ENCODE assay signal across 8 cellular contexts in genomic region chr11:63866211-63866610, GRCh38. TPM values are rescaled to one million over a fixed set of nuclear protein-coding genes. Genes with fewer than 3 reads are reported as not detected.
DNase-seq lines count a peak whose midpoint lies in the region; ATAC-seq and TF ChIP-seq lines count a peak whose summit lies in the region.

No MANE protein-coding gene starts in this region.

- WGBS in suprapubic skin: 45% methylated on average over 4 of the region's 4 CpGs

- no peak overlapping the region for H3K27ac ChIP-seq in DND-41 (ENCODE audit: low read length)
- H3K27ac ChIP-seq in suprapubic skin: no peak overlapping the region

- peaks cover 67% of the 10 kb centered on the region for H4K20me1 ChIP-seq in DND-41 (ENCODE audit: insufficient read depth, low read length)

- no peak for TF ChIP-seq EP300 in suprapubic skin (IDR thresholded peaks at IDR 0.05)

- H3K4me3 ChIP-seq in DND-41 (ENCODE audit: low read depth in 1 of 2, low read length in 2 of 2) (no peak overlapping the region), suprapubic skin (no peak overlapping the region)

- peaks cover 45% of the 10 kb centered on the region for H3K4me1 Mint-ChIP-seq in mesothelial cell of epicardium

- H3K9me3 ChIP-seq in DND-41 (ENCODE audit: insufficient read depth, low read length, severe bottlenecking) (no peaks in the 10 kb centered on the region), suprapubic skin (no peaks in the 10 kb centered on the region)

- H3K36me3 Mint-ChIP-seq in mesothelial cell of epicardium: peaks cover 1% of the 10 kb centered on the region

- H2AFZ ChIP-seq in DND-41 (ENCODE audit: low read depth, low read length): no peak overlapping the region

- H3K36me3 ChIP-seq in DND-41 (ENCODE audit: insufficient read depth, low read length) (peaks cover 51% of the 10 kb centered on the region), suprapubic skin (no peaks in the 10 kb centered on the region)

- H3K79me2 ChIP-seq in DND-41 (ENCODE audit: insufficient read depth, low read length): peaks cover 93% of the 10 kb centered on the region

- H3K27me3 ChIP-seq in DND-41 (ENCODE audit: insufficient read depth, low read length, poor library complexity) (no peaks in the 10 kb centered on the region), suprapubic skin (no peaks in the 10 kb centered on the region)

- no peaks in the 10 kb centered on the region for H3K27me3 Mint-ChIP-seq in mesothelial cell of epicardium (ENCODE audit: low read depth)

- ATAC-seq in DND-41 (ENCODE audit: insufficient read depth, low read depth): peak; percentile 42; the same call in 1 of the 3 replicates

- TF ChIP-seq CTCF in DND-41 (IDR thresholded peaks at IDR 0.05; ENCODE audit: borderline replicate concordance, extremely low read depth, low read length, poor library complexity, severe bottlenecking) (no peak), mesothelial cell of epicardium (IDR thresholded peaks at IDR 0.05; ENCODE audit: unreplicated experiment) (no peak), suprapubic skin (IDR thresholded peaks at IDR 0.05) (no peak)

- peaks cover 22% of the 10 kb centered on the region for H3K4me1 ChIP-seq in DND-41 (ENCODE audit: insufficient read depth, low read length)
- H3K4me1 ChIP-seq in suprapubic skin: peaks cover 63% of the 10 kb centered on the region

- no peak overlapping the region for H3K4me2 ChIP-seq in DND-41 (ENCODE audit: insufficient read depth, low read length)

- H3K27ac Mint-ChIP-seq in mesothelial cell of epicardium: peak overlapping the region; percentile 4

- H3K9me3 Mint-ChIP-seq in mesothelial cell of epicardium: no peaks in the 10 kb centered on the region

- no peak for TF ChIP-seq POLR2A in suprapubic skin (IDR thresholded peaks at IDR 0.05)

- no peak overlapping the region for H3K4me3 Mint-ChIP-seq in mesothelial cell of epicardium

- peak; percentile 59 for DNase-seq in DND-41
- peak; percentile 26 for DNase-seq in HCEC 1CT
- peak; percentile 10 for DNase-seq in SIG-M5 (lab: John Stamatoyannopoulos, UW)
- DNase-seq in activated naive CD4-positive, alpha-beta T cell (lab: John Stamatoyannopoulos, UW): peak; percentile 10 to 60 (median 26)
- no peak for DNase-seq in mesothelial cell of epicardium (ENCODE audit: low spot score in 2 of 2, unreplicated experiment in 2 of 2)
- peak; percentile 77 to 84 for DNase-seq in suprapubic skin (ENCODE audit: low spot score in 2 of 2)
- no peak for DNase-seq in dedifferentiated amniotic fluid mesenchymal stem cell (ENCODE audit: extremely low spot score)
- DNase-seq in superior temporal gyrus (ENCODE audit: extremely low spot score): no peak

- no peak overlapping the region for H3K9ac ChIP-seq in DND-41 (ENCODE audit: low read depth, low read length)

RNA-seq across cellular contexts. Expression of gene MARK2, which starts 27.3 kb away (rescaled TPM):
- 48.8 to 51.5 TPM (median 51.2 TPM) in 3 replicates for total RNA-seq in mesothelial cell of epicardium
- 10 to 100 TPM; 66.3 to 78.7 (median 71.8) TPM for total RNA-seq in suprapubic skin

RNA-seq across cellular contexts. Expression of gene RCOR2, which starts 50.8 kb away (rescaled TPM):
- 28.6 to 33.7 TPM (median 30.6 TPM) in 3 replicates for total RNA-seq in mesothelial cell of epicardium
- under 1 TPM in 2 of 4 donors, not detected in 2; 0.21 to 0.34 TPM for total RNA-seq in suprapubic skin

RNA-seq across cellular contexts. Expression of gene SPINDOC, which starts 53.0 kb away (rescaled TPM):
- total RNA-seq in mesothelial cell of epicardium: 55.5 to 63.7 TPM (median 60.1 TPM) in 3 replicates
- 1 to 10 TPM; 3.9 to 9.4 (median 6.3) TPM for total RNA-seq in suprapubic skin

Comparison
In these comparisons a context has a peak if more than half of its experiments do, and no peak if none do; other contexts are left out.
1. DNase-seq: peak in DND-41 (single experiment), HCEC 1CT (single experiment), SIG-M5 (single experiment), activated naive CD4-positive, alpha-beta T cell (4 of 4) and suprapubic skin (2 of 2); none in mesothelial cell of epicardium (0 of 2), dedifferentiated amniotic fluid mesenchymal stem cell (single experiment) and superior temporal gyrus (single experiment).
2. RNA of gene RCOR2, which starts 50.8 kb away (total RNA-seq): 28.6 to 33.7 TPM in mesothelial cell of epicardium; 0.21 to 0.34 TPM in suprapubic skin; every median in the first group is over 10 times any median in the second.